In genomic region chr4:16119981-16120380, GRCh38 we compare ENCODE assay signal across 23 cellular contexts. TPM values are rescaled to one million over a fixed set of nuclear protein-coding genes. Genes with fewer than 3 reads are reported as not detected.
"Had no signal": no experiment of that assay in that cellular context is flagged by ENCODE, and none has a peak within 500 bp of the region (broad histone marks: within the 10 kb centered on the region; RNA-seq: fewer than 3 reads in every experiment).

No MANE protein-coding gene starts in this region.

- H3K36me3 ChIP-seq: esophagus muscularis mucosa, gastroesophageal sphincter, heart left ventricle, prostate gland, right atrium auricular region, sigmoid colon, stomach, thyroid gland had no signal

- DNase-seq: effector CD8-positive, alpha-beta T cell; foreskin keratinocyte; heart left ventricle; kidney; mesenchymal stem cell; mucosa of descending colon; naive B cell; sigmoid colon; stimulated activated CD4-positive, alpha-beta T cell treated with anti-CD3 and anti-CD28 coated beads, Interleukin-2, amount 100 ng/mL, for 24 hours; stimulated activated CD4-positive, alpha-beta T cell treated with anti-CD3 and anti-CD28 coated beads, Interleukin-4, amount 100 ng/mL, for 24 hours; stimulated activated naive CD4-positive, alpha-beta T cell treated with Interleukin-2 at 50 U/mL for 16 hours; stomach; thyroid gland; trophoblast cell had no signal

- H3K4me3 ChIP-seq: esophagus muscularis mucosa, gastroesophageal sphincter, heart left ventricle, hepatocyte, mucosa of descending colon, prostate gland, right atrium auricular region, sigmoid colon, stomach, thyroid gland had no signal

- H3K9me3 ChIP-seq: esophagus muscularis mucosa, gastroesophageal sphincter, heart left ventricle, mucosa of descending colon, prostate gland, right atrium auricular region, sigmoid colon, stomach, thyroid gland had no signal

- FAIRE-seq: colon, kidney had no signal

- ATAC-seq: foreskin keratinocyte, gastroesophageal sphincter, heart left ventricle, left lobe of liver, mucosa of descending colon had no signal

- H3K27ac ChIP-seq: esophagus muscularis mucosa, foreskin keratinocyte, gastroesophageal sphincter, heart left ventricle, hepatocyte, prostate gland, sigmoid colon, stomach, thyroid gland had no signal

- H3K27me3 ChIP-seq: esophagus muscularis mucosa, gastroesophageal sphincter, heart left ventricle, hepatocyte, right atrium auricular region, sigmoid colon, stomach, thyroid gland had no signal

- H3K4me1 ChIP-seq: foreskin keratinocyte, gastroesophageal sphincter, prostate gland had no signal

- H3K79me2 ChIP-seq: hepatocyte had no signal

- H2AFZ ChIP-seq: hepatocyte had no signal

- H3K4me2 ChIP-seq: hepatocyte had no signal

RNA-seq across cellular contexts. Expression of gene PROM1, which starts 36.2 kb away (rescaled TPM):
- total RNA-seq: foreskin keratinocyte, lung microvascular endothelial cell, osteoblast had no signal
- polyA plus RNA-seq: foreskin keratinocyte had no signal
